23 cellular contexts compared by ENCODE assay signal in genomic region chr1:24250224-24250623, GRCh38.
DNase-seq lines count a peak whose midpoint lies in the region; ATAC-seq, FAIRE-seq and TF ChIP-seq lines count a peak whose summit lies in the region.
"Had no signal": no experiment of that assay in that cellular context is flagged by ENCODE, and none has a peak within 500 bp of the region (broad histone marks: within the 10 kb centered on the region; RNA-seq: fewer than 3 reads in every experiment).

No MANE protein-coding gene starts in this region.

- no peak for TF ChIP-seq EP300 in SK-N-SH (IDR thresholded peaks at IDR 0.05; ENCODE audit: borderline replicate concordance in 1 of 2, low read depth in 1 of 2, low read length in 1 of 2)
- no peak for TF ChIP-seq EP300 in A549 (IDR thresholded peaks at IDR 0.05)

- POLR2A ChIA-PET in SK-N-SH (lab: Yijun Ruan, JAX) = no interaction called here
- POLR2A ChIA-PET in A549 (lab: Yijun Ruan, JAX) = no interaction called here

- no peak for FAIRE-seq in A549 (lab: Jason Lieb, UNC)
- FAIRE-seq: GM12878, GM18507 had no signal

- H3K36me3 ChIP-seq in SK-N-SH (replicated peaks in 1 of 2; ENCODE audit: control insufficient read depth in 1 of 2, insufficient read depth in 2 of 2, low read length in 1 of 2) = no peaks in the 10 kb centered on the region
- H3K36me3 ChIP-seq in skeletal muscle satellite cell (ENCODE audit: insufficient read depth, low read length) = no peaks in the 10 kb centered on the region
- H3K36me3 ChIP-seq: BE2C, BLaER1 had no signal

- H3K9me2 ChIP-seq in SK-N-SH = no peaks in the 10 kb centered on the region

- no peaks in the 10 kb centered on the region for H3F3A ChIP-seq in SK-N-SH (replicated peaks; ENCODE audit: insufficient read depth)

- H4K20me1 ChIP-seq in SK-N-SH (ENCODE audit: insufficient read depth) = no peaks in the 10 kb centered on the region
- H4K20me1 ChIP-seq: BLaER1 had no signal

- no peak overlapping the region; a peak in 1 of 4 replicates for H3K4me3 ChIP-seq in SK-N-SH (ENCODE audit: low read depth in 2 of 2, low read length in 1 of 2)
- H3K4me3 ChIP-seq in A549 = no peak overlapping the region
- H3K4me3 ChIP-seq in skeletal muscle satellite cell (ENCODE audit: low read length) = no peak overlapping the region
- H3K4me3 ChIP-seq: BLaER1, GM12878 had no signal

- WGBS in SK-N-SH (ENCODE audit: low lambda C conversion rate) = 71% methylated on average over 2 of the region's 2 CpGs
- WGBS in A549 (ENCODE audit: missing lambda C conversion rate) = 93% methylated on average over 2 of the region's 2 CpGs

- TF ChIP-seq RAD21 in SK-N-SH (IDR thresholded peaks at IDR 0.05; ENCODE audit: low read length) (no peak), A549 (conservative IDR thresholded peaks at IDR 0.05 in 1 of 2, IDR thresholded peaks at IDR 0.05 in 1 of 2) (no peak)

- H3K9ac ChIP-seq in SK-N-SH (no peak overlapping the region), skeletal muscle satellite cell (ENCODE audit: low read depth, low read length) (no peak overlapping the region)
- H3K9ac ChIP-seq: BLaER1 had no signal

- H2AFZ ChIP-seq in SK-N-SH (ENCODE audit: low read depth) = 0 out of 2 replicates have a peak overlapping the region, but pooled peaks have one; percentile 6

- CTCF ChIA-PET in SK-N-SH (lab: Yijun Ruan, JAX) (interaction anchor here (1.6 kb wide), 1 partner anchor 48 kb away, joined by 5 read pairs; no protein-coding TSS in a partner anchor), A549 (lab: Yijun Ruan, JAX) (interaction anchor here (2.2 kb wide), 1 partner anchor 49 kb away, joined by 9 read pairs; no protein-coding TSS in a partner anchor)

- H3K27me3 ChIP-seq in SK-N-SH (ENCODE audit: insufficient read depth) (no peaks in the 10 kb centered on the region), skeletal muscle satellite cell (ENCODE audit: control insufficient read depth, insufficient read depth, low read length) (peaks cover under 1% of the 10 kb centered on the region)
- H3K27me3 ChIP-seq: BE2C, BLaER1 had no signal

- no peaks in the 10 kb centered on the region for H3K79me2 ChIP-seq in SK-N-SH (ENCODE audit: insufficient read depth)

- TF ChIP-seq POLR2A in A549 (IDR thresholded peaks at IDR 0.05; ENCODE audit: low read length) = no peak

- no peaks in the 10 kb centered on the region for H3K9me3 ChIP-seq in SK-N-SH
- H3K9me3 ChIP-seq in A549 = no peaks in the 10 kb centered on the region
- H3K9me3 ChIP-seq in skeletal muscle satellite cell (replicated peaks; ENCODE audit: low read length) = no peaks in the 10 kb centered on the region
- H3K9me3 ChIP-seq: BE2C, BLaER1 had no signal

- no peak overlapping the region for H3K27ac ChIP-seq in SK-N-SH (ENCODE audit: low read depth in 2 of 2, low read length in 1 of 2)
- H3K27ac ChIP-seq in A549 = no peak overlapping the region
- H3K27ac ChIP-seq: 22Rv1, BLaER1 had no signal

- no peaks in the 10 kb centered on the region for H3K4me1 ChIP-seq in SK-N-SH (ENCODE audit: control insufficient read depth in 1 of 2, insufficient read depth in 2 of 2, low read depth in 1 of 2, low read length in 1 of 2)
- H3K4me1 ChIP-seq in A549 = 0 out of 3 replicates have a peak, but pooled peaks cover under 1% of the 10 kb centered on the region
- H3K4me1 ChIP-seq in skeletal muscle satellite cell (ENCODE audit: control insufficient read depth, insufficient read depth, low read length) = peaks cover 13% of the 10 kb centered on the region
- H3K4me1 ChIP-seq: BE2C, BLaER1 had no signal

- ATAC-seq in SK-N-SH treated with all-trans-retinoic acid at 6 μM for 48 hours = no peak
- no peak for ATAC-seq in A549
- ATAC-seq in GM21528 (IDR thresholded peaks at IDR 0.05; ENCODE audit: low FRiP score, unreplicated experiment) = no peak
- ATAC-seq: GM12878 had no signal

- no peak for TF ChIP-seq CTCF in SK-N-SH (IDR thresholded peaks at IDR 0.05)
- no peak for TF ChIP-seq CTCF in A549 (IDR thresholded peaks at IDR 0.05)

- DNase-seq in SK-N-SH (no peak), A549 (ENCODE audit: low read depth in 1 of 2, low spot score in 1 of 2) (no peak)
- DNase-seq: ACHN; BE2C; C1 segment of cervical spinal cord; CD4-positive, alpha-beta memory T cell; CD4-positive, CD25-positive, alpha-beta regulatory T cell; CD8-positive, alpha-beta memory T cell; COR-L47; DMS 273 treated with DMSO at 0.1 percent for 48 hours; DMS153; DMS53; DMS79; DND-41; EL; GDM1 had no signal

- H3K4me2 ChIP-seq in SK-N-SH = no peak overlapping the region
- no peak overlapping the region for H3K4me2 ChIP-seq in A549
- H3K4me2 ChIP-seq in skeletal muscle satellite cell (ENCODE audit: low read length) = peak overlapping the region; percentile 23
- H3K4me2 ChIP-seq: BLaER1 had no signal

TF ChIP-seq in SK-N-SH, 30 proteins besides CTCF, POLR2A, EP300 and RAD21:
- TF ChIP-seq IRF3 (IDR thresholded peaks at IDR 0.05; ENCODE audit: low read depth, low read length) (no peak), CHD2 (IDR thresholded peaks at IDR 0.05; ENCODE audit: low read length, partially characterized antibody) (no peak), NFIC (IDR thresholded peaks at IDR 0.05; ENCODE audit: borderline replicate concordance) (no peak)

TF ChIP-seq in SK-N-SH treated with all-trans-retinoic acid at 6 μM for 48 hours, 23 proteins besides CTCF, POLR2A, EP300 and RAD21:
- no peak for TF ChIP-seq GLIS3 (CRISPR knock-in tag; IDR thresholded peaks at IDR 0.05)
- TF ChIP-seq RARB (CRISPR knock-in tag; IDR thresholded peaks at IDR 0.05) = no peak

TF ChIP-seq in A549, 52 proteins besides CTCF, POLR2A, EP300 and RAD21:
- TF ChIP-seq MAFK (IDR thresholded peaks at IDR 0.05; ENCODE audit: partially characterized antibody) (peak; percentile 43), GATA3 (IDR thresholded peaks at IDR 0.05; ENCODE audit: borderline replicate concordance) (no peak)
